ENCODE assay signal across 1 cellular context in the genomic region with DNA sequence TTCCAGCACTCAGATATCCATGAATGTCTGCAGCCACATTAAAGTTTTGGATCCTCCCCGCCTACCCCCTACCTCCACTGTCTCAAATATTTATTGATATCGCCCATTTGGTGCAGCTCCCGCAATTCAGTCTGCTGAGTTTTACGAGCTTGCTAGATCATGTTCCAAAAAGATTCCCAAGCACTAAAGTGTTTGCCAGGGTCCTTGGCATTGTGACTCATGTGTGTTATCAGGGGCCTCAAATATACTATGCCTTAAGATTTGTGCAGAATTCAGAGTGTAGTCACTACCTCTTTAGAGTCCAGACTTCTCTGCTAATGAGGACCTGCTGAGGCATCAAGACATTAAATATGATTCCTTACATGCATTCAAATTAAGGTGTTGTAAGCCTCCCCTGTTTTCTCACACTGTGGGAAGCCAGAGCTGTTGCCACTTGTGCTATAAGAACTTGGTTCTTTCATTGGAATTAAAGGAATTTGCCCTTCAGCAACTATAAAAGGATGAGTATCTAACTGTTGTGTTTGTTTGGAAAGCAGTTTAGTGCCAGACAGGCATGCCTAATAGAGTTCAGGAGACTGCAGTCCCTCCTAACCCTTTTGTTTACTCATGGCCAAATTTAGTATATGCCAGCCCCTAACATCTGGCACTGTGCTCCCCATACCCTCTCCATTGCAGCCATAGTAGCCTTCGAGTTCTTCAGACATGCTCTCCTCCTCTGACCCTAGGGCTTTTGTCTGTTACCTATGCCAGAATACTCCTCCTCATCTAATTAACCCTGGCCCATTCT.
TF ChIP-seq lines count a peak whose summit lies in the region.

No MANE protein-coding gene starts in this region.

TF ChIP-seq in K562, 482 proteins besides CTCF, POLR2A, EP300 and RAD21 (continued from another document):
- TF ChIP-seq, protein P1, sequence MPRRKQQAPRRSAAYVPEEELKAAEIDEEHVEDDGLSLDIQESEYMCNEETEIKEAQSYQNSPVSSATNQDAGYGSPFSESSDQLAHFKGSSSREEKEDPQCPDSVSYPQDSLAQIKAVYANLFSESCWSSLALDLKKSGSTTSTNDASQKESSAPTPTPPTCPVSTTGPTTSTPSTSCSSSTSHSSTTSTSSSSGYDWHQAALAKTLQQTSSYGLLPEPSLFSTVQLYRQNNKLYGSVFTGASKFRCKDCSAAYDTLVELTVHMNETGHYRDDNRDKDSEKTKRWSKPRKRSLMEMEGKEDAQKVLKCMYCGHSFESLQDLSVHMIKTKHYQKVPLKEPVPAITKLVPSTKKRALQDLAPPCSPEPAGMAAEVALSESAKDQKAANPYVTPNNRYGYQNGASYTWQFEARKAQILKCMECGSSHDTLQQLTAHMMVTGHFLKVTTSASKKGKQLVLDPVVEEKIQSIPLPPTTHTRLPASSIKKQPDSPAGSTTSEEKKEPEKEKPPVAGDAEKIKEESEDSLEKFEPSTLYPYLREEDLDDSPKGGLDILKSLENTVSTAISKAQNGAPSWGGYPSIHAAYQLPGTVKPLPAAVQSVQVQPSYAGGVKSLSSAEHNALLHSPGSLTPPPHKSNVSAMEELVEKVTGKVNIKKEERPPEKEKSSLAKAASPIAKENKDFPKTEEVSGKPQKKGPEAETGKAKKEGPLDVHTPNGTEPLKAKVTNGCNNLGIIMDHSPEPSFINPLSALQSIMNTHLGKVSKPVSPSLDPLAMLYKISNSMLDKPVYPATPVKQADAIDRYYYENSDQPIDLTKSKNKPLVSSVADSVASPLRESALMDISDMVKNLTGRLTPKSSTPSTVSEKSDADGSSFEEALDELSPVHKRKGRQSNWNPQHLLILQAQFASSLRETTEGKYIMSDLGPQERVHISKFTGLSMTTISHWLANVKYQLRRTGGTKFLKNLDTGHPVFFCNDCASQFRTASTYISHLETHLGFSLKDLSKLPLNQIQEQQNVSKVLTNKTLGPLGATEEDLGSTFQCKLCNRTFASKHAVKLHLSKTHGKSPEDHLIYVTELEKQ (CRISPR knock-in tag; IDR thresholded peaks at IDR 0.05), result no peak
- no peak for TF ChIP-seq NFE2L1 (tag; IDR thresholded peaks at IDR 0.05; ENCODE audit: borderline replicate concordance, low read depth)
- TF ChIP-seq PCBP2 (IDR thresholded peaks at IDR 0.05; ENCODE audit: low read depth, low read length, poor library complexity, severe bottlenecking), result no peak
- TF ChIP-seq KLF1 (tag; IDR thresholded peaks at IDR 0.05), result no peak
- no peak for TF ChIP-seq ZKSCAN1 (IDR thresholded peaks at IDR 0.05; ENCODE audit: low read depth, low read length)
- TF ChIP-seq PYGO2 (tag; IDR thresholded peaks at IDR 0.05), result no peak
- TF ChIP-seq, protein P2, sequence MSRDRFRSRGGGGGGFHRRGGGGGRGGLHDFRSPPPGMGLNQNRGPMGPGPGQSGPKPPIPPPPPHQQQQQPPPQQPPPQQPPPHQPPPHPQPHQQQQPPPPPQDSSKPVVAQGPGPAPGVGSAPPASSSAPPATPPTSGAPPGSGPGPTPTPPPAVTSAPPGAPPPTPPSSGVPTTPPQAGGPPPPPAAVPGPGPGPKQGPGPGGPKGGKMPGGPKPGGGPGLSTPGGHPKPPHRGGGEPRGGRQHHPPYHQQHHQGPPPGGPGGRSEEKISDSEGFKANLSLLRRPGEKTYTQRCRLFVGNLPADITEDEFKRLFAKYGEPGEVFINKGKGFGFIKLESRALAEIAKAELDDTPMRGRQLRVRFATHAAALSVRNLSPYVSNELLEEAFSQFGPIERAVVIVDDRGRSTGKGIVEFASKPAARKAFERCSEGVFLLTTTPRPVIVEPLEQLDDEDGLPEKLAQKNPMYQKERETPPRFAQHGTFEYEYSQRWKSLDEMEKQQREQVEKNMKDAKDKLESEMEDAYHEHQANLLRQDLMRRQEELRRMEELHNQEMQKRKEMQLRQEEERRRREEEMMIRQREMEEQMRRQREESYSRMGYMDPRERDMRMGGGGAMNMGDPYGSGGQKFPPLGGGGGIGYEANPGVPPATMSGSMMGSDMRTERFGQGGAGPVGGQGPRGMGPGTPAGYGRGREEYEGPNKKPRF (IDR thresholded peaks at IDR 0.05; ENCODE audit: low read depth, low read length), result no peak
- no peak for TF ChIP-seq ZNF316 (IDR thresholded peaks at IDR 0.05)
